20 cellular contexts compared by ENCODE assay signal in the genomic region with DNA sequence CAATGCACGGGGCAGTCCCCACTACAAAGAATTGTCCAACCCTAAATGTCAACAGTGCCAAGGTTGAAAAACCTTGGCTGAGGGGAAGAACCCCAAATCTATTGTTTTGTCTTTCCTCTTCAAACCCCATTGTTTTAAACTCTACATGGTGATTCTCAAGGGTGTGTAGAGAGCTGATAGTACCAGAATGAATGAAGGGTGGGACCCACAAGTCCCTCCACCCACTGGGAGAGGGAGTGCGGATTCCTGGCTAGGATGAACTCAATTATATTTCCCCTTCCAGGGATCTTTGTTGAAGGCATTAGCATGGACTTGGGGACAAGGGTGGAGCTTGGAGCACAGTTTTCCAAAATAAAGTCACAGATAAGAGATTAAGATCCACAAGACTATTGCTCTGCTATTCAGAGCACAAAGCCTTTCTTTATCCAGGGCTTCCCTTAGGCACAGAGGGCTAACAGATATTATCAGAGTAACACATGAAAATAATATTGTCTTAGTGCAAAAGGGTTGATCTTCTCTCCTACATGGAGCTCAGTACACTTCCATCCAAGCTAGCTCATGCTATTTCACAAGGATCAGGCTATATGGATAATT.
DNase-seq lines count a peak whose midpoint lies in the region; ATAC-seq, FAIRE-seq and TF ChIP-seq lines count a peak whose summit lies in the region.
"Had no signal": no experiment of that assay in that cellular context is flagged by ENCODE, and none has a peak within 500 bp of the region (broad histone marks: within the 10 kb centered on the region; RNA-seq: fewer than 3 reads in every experiment).

No MANE protein-coding gene starts in this region.

- intact Hi-C loops in heart left ventricle (cut with DNase I): loop anchor here in 4 of 10 donors (1.0 to 5.0 kb wide), 5 partner anchors 12 to 757 kb away; a partner anchor contains a TSS
- intact Hi-C loops in Right ventricle myocardium superior (cut with DNase I): no loop called here
- intact Hi-C loops in left ventricle myocardium superior (cut with micrococcal nuclease): no loop called here

- no peak overlapping the region for H2AFZ ChIP-seq in smooth muscle cell (ENCODE audit: low read depth)

- TF ChIP-seq POLR2A in heart left ventricle (IDR thresholded peaks at IDR 0.05): no peak
- TF ChIP-seq POLR2A in upper lobe of left lung (IDR thresholded peaks at IDR 0.05): no peak

- ATAC-seq in heart left ventricle (peak; percentile 64 to 75 (median 72)), Right ventricle myocardium superior (ENCODE audit: poor library complexity) (no peak), left ventricle myocardium superior (peak; percentile 68), upper lobe of left lung (ENCODE audit: low FRiP score in 2 of 2) (no peak)
- ATAC-seq: CD8-positive, alpha-beta T cell; GM12878 had no signal

- peak overlapping the region in 9 of 12 donors; percentile 27 to 80 (median 49) for H3K27ac ChIP-seq in heart left ventricle
- H3K27ac ChIP-seq in upper lobe of left lung: peak overlapping the region in 3 of 4 donors; percentile 40 to 56 (median 42)
- H3K27ac ChIP-seq in small intestine (ENCODE audit: low read depth in 1 of 2, low read length in 1 of 2): no peak overlapping the region
- H3K27ac ChIP-seq in smooth muscle cell (ENCODE audit: low read depth): no peak overlapping the region
- H3K27ac ChIP-seq: BLaER1 treated with 17β-estradiol and CSF1 and Interleukin-3, amounts not matched to agents 10 nM and 100 nM; HL-60 had no signal

- H3F3A ChIP-seq in smooth muscle cell (ENCODE audit: low read depth): no peaks in the 10 kb centered on the region

- TF ChIP-seq CTCF in heart left ventricle (IDR thresholded peaks at IDR 0.05) (no peak), upper lobe of left lung (IDR thresholded peaks at IDR 0.05) (no peak), smooth muscle cell (IDR thresholded peaks at IDR 0.05; ENCODE audit: borderline replicate concordance, insufficient read depth, poor library complexity, severe bottlenecking) (no peak)

- FAIRE-seq in small intestine (lab: Jason Lieb, UNC): no peak
- FAIRE-seq: GM12878, H1 had no signal

- no peaks in the 10 kb centered on the region for H3K79me2 ChIP-seq in smooth muscle cell (ENCODE audit: low read depth)

- peak in 3 of 5 donors; percentile 26 to 45 (median 40) for DNase-seq in heart left ventricle
- DNase-seq in Right ventricle myocardium superior: no peak
- DNase-seq in COLO829 (ENCODE audit: low spot score): peak; percentile 72
- DNase-seq in left ventricle myocardium superior: no peak
- no peak for DNase-seq in upper lobe of left lung
- DNase-seq in small intestine: no peak
- no peak for DNase-seq in GOT3 (lab: John Stamatoyannopoulos, UW)
- no peak for DNase-seq in smooth muscle cell (lab: John Stamatoyannopoulos, UW; ENCODE audit: unreplicated experiment)
- DNase-seq: CD8-positive, alpha-beta T cell; COR-L47; DMS 273 treated with DMSO at 0.1 percent for 48 hours; DMS53; DND-41; EL; H9; IMR-90 had no signal

- H3K9ac ChIP-seq in smooth muscle cell (ENCODE audit: low read depth): no peak overlapping the region
- H3K9ac ChIP-seq: BLaER1 treated with 17β-estradiol and CSF1 and Interleukin-3, amounts not matched to agents 10 nM and 100 nM had no signal

- H3K4me1 ChIP-seq in heart left ventricle (peaks cover 0 to 31% (median 10%) of the 10 kb centered on the region in 12 donors), upper lobe of left lung (peaks cover 0 to 11% (median 5%) of the 10 kb centered on the region in 4 donors), small intestine (ENCODE audit: control insufficient read depth in 2 of 2, insufficient read depth in 1 of 2, low read depth in 1 of 2, low read length in 1 of 2) (peaks cover 0 to 2% of the 10 kb centered on the region in 2 donors), smooth muscle cell (ENCODE audit: low read depth) (no peaks in the 10 kb centered on the region)

- H3K9me3 ChIP-seq in heart left ventricle: no peaks in the 10 kb centered on the region
- no peaks in the 10 kb centered on the region for H3K9me3 ChIP-seq in upper lobe of left lung
- H3K9me3 ChIP-seq in small intestine (ENCODE audit: control insufficient read depth, low read depth): no peaks in the 10 kb centered on the region
- H3K9me3 ChIP-seq in smooth muscle cell (replicated peaks; ENCODE audit: low read depth): no peaks in the 10 kb centered on the region
- H3K9me3 ChIP-seq: BLaER1 treated with 17β-estradiol and CSF1 and Interleukin-3, amounts not matched to agents 10 nM and 100 nM had no signal

- H4K20me1 ChIP-seq in smooth muscle cell (ENCODE audit: low read depth): no peaks in the 10 kb centered on the region
- H4K20me1 ChIP-seq: BLaER1 treated with 17β-estradiol and CSF1 and Interleukin-3, amounts not matched to agents 10 nM and 100 nM had no signal

- H3K36me3 ChIP-seq in heart left ventricle (no peaks in the 10 kb centered on the region), upper lobe of left lung (no peaks in the 10 kb centered on the region), small intestine (ENCODE audit: control insufficient read depth in 2 of 2, insufficient read depth in 2 of 2, low read length in 2 of 2) (no peaks in the 10 kb centered on the region), smooth muscle cell (ENCODE audit: low read depth) (no peaks in the 10 kb centered on the region)
- H3K36me3 ChIP-seq: BLaER1 treated with 17β-estradiol and CSF1 and Interleukin-3, amounts not matched to agents 10 nM and 100 nM had no signal

- H3K4me2 ChIP-seq in smooth muscle cell: no peak overlapping the region
- H3K4me2 ChIP-seq: BLaER1 treated with 17β-estradiol and CSF1 and Interleukin-3, amounts not matched to agents 10 nM and 100 nM had no signal

- no peak for TF ChIP-seq EP300 in upper lobe of left lung (IDR thresholded peaks at IDR 0.05)

- WGBS in heart left ventricle, 4 donors: 58 to 69% (median 63%) methylated on average over 2 of the region's 2 CpGs
- 57 to 72% methylated on average over 2 of the region's 2 CpGs for WGBS in upper lobe of left lung, 2 donors
- WGBS in small intestine, 3 donors: 73 to 89% (median 80%) methylated on average over 2 of the region's 2 CpGs
- WGBS in smooth muscle cell (ENCODE audit: low lambda C conversion rate): 93% methylated on average over 2 of the region's 2 CpGs

- H3K27me3 ChIP-seq in heart left ventricle (no peaks in the 10 kb centered on the region), upper lobe of left lung (no peaks in the 10 kb centered on the region), small intestine (ENCODE audit: control insufficient read depth in 2 of 2, insufficient read depth in 2 of 2, low read length in 2 of 2) (no peaks in the 10 kb centered on the region), smooth muscle cell (ENCODE audit: low read depth) (no peaks in the 10 kb centered on the region)
- H3K27me3 ChIP-seq: BLaER1 treated with 17β-estradiol and CSF1 and Interleukin-3, amounts not matched to agents 10 nM and 100 nM had no signal

- H3K4me3 ChIP-seq in heart left ventricle (no peak overlapping the region), upper lobe of left lung (no peak overlapping the region), small intestine (ENCODE audit: low read depth in 1 of 2, low read length in 2 of 2) (no peak overlapping the region), smooth muscle cell (no peak overlapping the region)
- H3K4me3 ChIP-seq: BLaER1 treated with 17β-estradiol and CSF1 and Interleukin-3, amounts not matched to agents 10 nM and 100 nM; GM12878 had no signal

Comparison
In these comparisons a context has a peak if more than half of its experiments do, and no peak if none do; other contexts are left out.
1. ATAC-seq: peak in heart left ventricle (4 of 4) and left ventricle myocardium superior (single experiment); none in Right ventricle myocardium superior (single experiment) and upper lobe of left lung (0 of 2).
2. DNase-seq: peak in heart left ventricle (3 of 5) and COLO829 (single experiment); none in Right ventricle myocardium superior (single experiment), left ventricle myocardium superior (single experiment), upper lobe of left lung (0 of 2), small intestine (single experiment), GOT3 (single experiment) and smooth muscle cell (single experiment).
3. H3K27ac ChIP-seq: peak in heart left ventricle (9 of 12) and upper lobe of left lung (3 of 4); none in small intestine (0 of 2) and smooth muscle cell (single experiment).